ENCODE assay signal across 1 cellular context in the genomic region with DNA sequence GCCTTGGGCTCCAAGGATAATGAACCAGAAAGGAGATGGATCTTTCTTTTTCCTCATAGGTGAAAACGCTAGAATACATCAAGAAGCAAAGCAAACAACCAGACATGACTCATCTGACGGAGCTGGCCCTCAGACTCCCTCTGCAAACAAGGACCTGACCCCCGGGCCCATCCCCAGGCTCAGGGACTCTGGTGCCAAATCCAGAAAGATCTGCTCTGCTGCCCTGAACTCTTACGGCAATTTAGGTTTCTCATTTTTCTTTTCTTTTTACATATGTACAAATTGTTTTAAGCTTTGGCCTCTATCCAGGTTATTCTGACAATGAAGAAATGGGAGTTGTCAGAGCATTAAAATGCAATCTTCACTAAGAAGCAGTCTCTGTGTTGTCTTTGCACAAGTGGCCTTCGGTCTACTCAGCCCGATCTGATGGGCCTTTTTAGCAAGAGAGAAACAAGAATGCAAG.
A peak's percentile ranks its signal among the peaks of the same experiment; 100 is the strongest.
TF ChIP-seq lines count a peak whose summit lies in the region.

No MANE protein-coding gene starts in this region.

TF ChIP-seq in HepG2, 621 proteins besides CTCF, POLR2A, EP300 and RAD21 (continues in another document):
- 0 out of 2 replicates have a peak, but pooled peaks have one; percentile 28 for TF ChIP-seq GMEB1 (CRISPR knock-in tag; IDR thresholded peaks at IDR 0.05; ENCODE audit: borderline replicate concordance)
- no peak for TF ChIP-seq NRL (CRISPR knock-in tag; IDR thresholded peaks at IDR 0.05; ENCODE audit: borderline replicate concordance)
- TF ChIP-seq, protein P1, sequence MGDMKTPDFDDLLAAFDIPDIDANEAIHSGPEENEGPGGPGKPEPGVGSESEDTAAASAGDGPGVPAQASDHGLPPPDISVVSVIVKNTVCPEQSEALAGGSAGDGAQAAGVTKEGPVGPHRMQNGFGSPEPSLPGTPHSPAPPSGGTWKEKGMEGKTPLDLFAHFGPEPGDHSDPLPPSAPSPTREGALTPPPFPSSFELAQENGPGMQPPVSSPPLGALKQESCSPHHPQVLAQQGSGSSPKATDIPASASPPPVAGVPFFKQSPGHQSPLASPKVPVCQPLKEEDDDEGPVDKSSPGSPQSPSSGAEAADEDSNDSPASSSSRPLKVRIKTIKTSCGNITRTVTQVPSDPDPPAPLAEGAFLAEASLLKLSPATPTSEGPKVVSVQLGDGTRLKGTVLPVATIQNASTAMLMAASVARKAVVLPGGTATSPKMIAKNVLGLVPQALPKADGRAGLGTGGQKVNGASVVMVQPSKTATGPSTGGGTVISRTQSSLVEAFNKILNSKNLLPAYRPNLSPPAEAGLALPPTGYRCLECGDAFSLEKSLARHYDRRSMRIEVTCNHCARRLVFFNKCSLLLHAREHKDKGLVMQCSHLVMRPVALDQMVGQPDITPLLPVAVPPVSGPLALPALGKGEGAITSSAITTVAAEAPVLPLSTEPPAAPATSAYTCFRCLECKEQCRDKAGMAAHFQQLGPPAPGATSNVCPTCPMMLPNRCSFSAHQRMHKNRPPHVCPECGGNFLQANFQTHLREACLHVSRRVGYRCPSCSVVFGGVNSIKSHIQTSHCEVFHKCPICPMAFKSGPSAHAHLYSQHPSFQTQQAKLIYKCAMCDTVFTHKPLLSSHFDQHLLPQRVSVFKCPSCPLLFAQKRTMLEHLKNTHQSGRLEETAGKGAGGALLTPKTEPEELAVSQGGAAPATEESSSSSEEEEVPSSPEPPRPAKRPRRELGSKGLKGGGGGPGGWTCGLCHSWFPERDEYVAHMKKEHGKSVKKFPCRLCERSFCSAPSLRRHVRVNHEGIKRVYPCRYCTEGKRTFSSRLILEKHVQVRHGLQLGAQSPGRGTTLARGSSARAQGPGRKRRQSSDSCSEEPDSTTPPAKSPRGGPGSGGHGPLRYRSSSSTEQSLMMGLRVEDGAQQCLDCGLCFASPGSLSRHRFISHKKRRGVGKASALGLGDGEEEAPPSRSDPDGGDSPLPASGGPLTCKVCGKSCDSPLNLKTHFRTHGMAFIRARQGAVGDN (CRISPR knock-in tag; IDR thresholded peaks at IDR 0.05), result no peak
- TF ChIP-seq AHDC1 (CRISPR knock-in tag; IDR thresholded peaks at IDR 0.05; ENCODE audit: borderline replicate concordance), result peak; percentile 71; the same call in 1 of the 2 replicates
- TF ChIP-seq ZBED4 (CRISPR knock-in tag; IDR thresholded peaks at IDR 0.05; ENCODE audit: borderline replicate concordance), result peak; percentile 53; the same call in 1 of the 2 replicates
- no peak for TF ChIP-seq ZNF3 (CRISPR knock-in tag; IDR thresholded peaks at IDR 0.05)
- TF ChIP-seq RFXAP (CRISPR knock-in tag; IDR thresholded peaks at IDR 0.05; ENCODE audit: borderline replicate concordance), result 0 out of 2 replicates have a peak, but pooled peaks have one; percentile 31
- peak; percentile 65; the same call in 1 of the 2 replicates for TF ChIP-seq ZGPAT (CRISPR knock-in tag; IDR thresholded peaks at IDR 0.05)
- TF ChIP-seq SAP130 (CRISPR knock-in tag; IDR thresholded peaks at IDR 0.05; ENCODE audit: low read depth), result peak; percentile 24; the same call in 1 of the 2 replicates
- no peak for TF ChIP-seq REST (IDR thresholded peaks at IDR 0.05; ENCODE audit: borderline replicate concordance in 1 of 2, low read depth in 1 of 2, low read length in 2 of 2)
- TF ChIP-seq RXRB (CRISPR knock-in tag; IDR thresholded peaks at IDR 0.05; ENCODE audit: borderline replicate concordance), result peak; percentile 44; the same call in 1 of the 2 replicates
- peak; percentile 47; the same call in 1 of the 2 replicates for TF ChIP-seq PAXIP1 (CRISPR knock-in tag; conservative IDR thresholded peaks at IDR 0.05)
- no peak for TF ChIP-seq BRD4 (CRISPR knock-in tag; IDR thresholded peaks at IDR 0.05)
- TF ChIP-seq HDAC2 (CRISPR knock-in tag; IDR thresholded peaks at IDR 0.05), result 0 out of 2 replicates have a peak, but pooled peaks have one; percentile 30
- TF ChIP-seq, protein P2, sequence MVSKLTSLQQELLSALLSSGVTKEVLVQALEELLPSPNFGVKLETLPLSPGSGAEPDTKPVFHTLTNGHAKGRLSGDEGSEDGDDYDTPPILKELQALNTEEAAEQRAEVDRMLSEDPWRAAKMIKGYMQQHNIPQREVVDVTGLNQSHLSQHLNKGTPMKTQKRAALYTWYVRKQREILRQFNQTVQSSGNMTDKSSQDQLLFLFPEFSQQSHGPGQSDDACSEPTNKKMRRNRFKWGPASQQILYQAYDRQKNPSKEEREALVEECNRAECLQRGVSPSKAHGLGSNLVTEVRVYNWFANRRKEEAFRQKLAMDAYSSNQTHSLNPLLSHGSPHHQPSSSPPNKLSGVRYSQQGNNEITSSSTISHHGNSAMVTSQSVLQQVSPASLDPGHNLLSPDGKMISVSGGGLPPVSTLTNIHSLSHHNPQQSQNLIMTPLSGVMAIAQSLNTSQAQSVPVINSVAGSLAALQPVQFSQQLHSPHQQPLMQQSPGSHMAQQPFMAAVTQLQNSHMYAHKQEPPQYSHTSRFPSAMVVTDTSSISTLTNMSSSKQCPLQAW (CRISPR knock-in tag; IDR thresholded peaks at IDR 0.05), result no peak
- no peak for TF ChIP-seq ZNF761 (CRISPR knock-in tag; conservative IDR thresholded peaks at IDR 0.05)
- 0 out of 2 replicates have a peak, but pooled peaks have one; percentile 12 for TF ChIP-seq MIXL1 (CRISPR knock-in tag; IDR thresholded peaks at IDR 0.05)
